ENCODE assay signal across 16 cellular contexts in the genomic region with DNA sequence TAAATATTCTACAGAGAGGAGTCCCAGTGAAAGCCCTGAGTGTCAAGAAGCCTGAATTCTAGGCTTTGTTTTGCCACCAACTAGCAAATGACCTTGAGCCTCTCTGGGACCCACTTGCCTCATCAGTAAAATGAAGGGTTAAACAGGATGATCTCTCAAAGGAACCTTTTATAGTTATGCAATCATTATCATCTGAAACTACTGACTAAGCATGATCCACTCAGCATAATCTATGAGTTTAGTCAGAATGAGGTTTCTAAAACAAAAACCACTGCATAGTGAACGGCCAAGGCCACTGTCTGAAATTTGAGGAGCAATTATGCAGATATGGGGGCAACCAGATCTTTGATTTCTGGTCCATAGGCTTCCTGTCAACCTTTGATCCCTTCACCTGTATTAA.
A peak's percentile ranks its signal among the peaks of the same experiment; 100 is the strongest.
DNase-seq lines count a peak whose midpoint lies in the region; ATAC-seq and TF ChIP-seq lines count a peak whose summit lies in the region.
"Had no signal": no experiment of that assay in that cellular context is flagged by ENCODE, and none has a peak within 500 bp of the region (broad histone marks: within the 10 kb centered on the region; RNA-seq: fewer than 3 reads in every experiment).

No MANE protein-coding gene starts in this region.

- H3K27ac ChIP-seq in RWPE1 (no peak overlapping the region), esophagus squamous epithelium (peak overlapping the region in 3 of 4 donors; percentile 3 to 49 (median 23)), SJCRH30 (no peak overlapping the region)
- H3K27ac ChIP-seq: thoracic aorta had no signal

- peaks cover 0 to 48% (median 12%) of the 10 kb centered on the region in 3 donors for H3K4me1 ChIP-seq in esophagus squamous epithelium
- peaks cover 9% of the 10 kb centered on the region for H3K4me1 ChIP-seq in skeletal muscle satellite cell (ENCODE audit: control insufficient read depth, insufficient read depth, low read length)
- no peaks in the 10 kb centered on the region for H3K4me1 ChIP-seq in SJCRH30

- H3K9ac ChIP-seq in skeletal muscle satellite cell (ENCODE audit: low read depth, low read length), result no peak overlapping the region

- POLR2A ChIA-PET in RWPE1 (lab: Yijun Ruan, JAX; ENCODE audit: low non-redundant PET), result no interaction called here

- no peaks in the 10 kb centered on the region for H3K36me3 ChIP-seq in esophagus squamous epithelium
- H3K36me3 ChIP-seq in skeletal muscle satellite cell (ENCODE audit: insufficient read depth, low read length), result no peaks in the 10 kb centered on the region
- no peaks in the 10 kb centered on the region for H3K36me3 ChIP-seq in SJCRH30
- H3K36me3 ChIP-seq: thoracic aorta had no signal

- H3K27me3 ChIP-seq in esophagus squamous epithelium (no peaks in the 10 kb centered on the region), skeletal muscle satellite cell (ENCODE audit: control insufficient read depth, insufficient read depth, low read length) (no peaks in the 10 kb centered on the region), SJCRH30 (no peaks in the 10 kb centered on the region)

- peak overlapping the region; percentile 7 for H3K4me2 ChIP-seq in skeletal muscle satellite cell (ENCODE audit: low read length)

- CTCF ChIA-PET in RWPE1 (lab: Yijun Ruan, JAX), result interaction anchor here (0.6 kb wide), 1 partner anchor 1467 kb away, joined by 5 read pairs; no protein-coding TSS in a partner anchor

- H3K4me3 ChIP-seq in esophagus squamous epithelium (no peak overlapping the region), skeletal muscle satellite cell (ENCODE audit: low read length) (no peak overlapping the region), SJCRH30 (no peak overlapping the region)
- H3K4me3 ChIP-seq: lung, thoracic aorta had no signal

- WGBS in esophagus squamous epithelium, 2 donors, result 13 to 15% methylated on average over 1 of the region's 1 CpG

- intact Hi-C loops in esophagus squamous epithelium (cut with DNase I), result no loop called here

- TF ChIP-seq POLR2A in esophagus squamous epithelium (IDR thresholded peaks at IDR 0.05), result no peak

- TF ChIP-seq CTCF in RWPE1 (conservative IDR thresholded peaks at IDR 0.05; ENCODE audit: low read depth) (no peak), esophagus squamous epithelium (IDR thresholded peaks at IDR 0.05) (no peak)

- H3K9me3 ChIP-seq in esophagus squamous epithelium (no peaks in the 10 kb centered on the region), skeletal muscle satellite cell (replicated peaks; ENCODE audit: low read length) (no peaks in the 10 kb centered on the region), SJCRH30 (replicated peaks) (no peaks in the 10 kb centered on the region)
- H3K9me3 ChIP-seq: Caco-2, thoracic aorta had no signal

- DNase-seq in HT1080 (ENCODE audit: low read depth) (peak; percentile 66), RWPE1 (ENCODE audit: low spot score) (peak; percentile 34), esophagus squamous epithelium (lab: John Stamatoyannopoulos, UW) (no peak), SJCRH30 (no peak), H4 (ENCODE audit: low spot score) (no peak), GF-D8 (lab: John Stamatoyannopoulos, UW) (no peak)
- DNase-seq: activated CD4-positive, alpha-beta T cell treated with anti-CD3 and anti-CD28 coated beads, Interleukin-2, amount 10 ng/mL, durations not matched to agents 7 days and 5 days; AML-193; Caco-2; naive B cell; NCI-H146; T-cell had no signal

- no peak for ATAC-seq in GM18909 (IDR thresholded peaks at IDR 0.05; ENCODE audit: poor library complexity, unreplicated experiment)
- ATAC-seq: T-cell had no signal

Comparison
In these comparisons a context has a peak if more than half of its experiments do, and no peak if none do; other contexts are left out.
1. DNase-seq: peak in HT1080 (single experiment) and RWPE1 (single experiment); none in esophagus squamous epithelium (single experiment), SJCRH30 (0 of 2), H4 (single experiment) and GF-D8 (single experiment).
2. H3K27ac ChIP-seq: peak in esophagus squamous epithelium (3 of 4); none in RWPE1 (single experiment) and SJCRH30 (single experiment).